ENCODE assay signal across 1 cellular context in the genomic region with DNA sequence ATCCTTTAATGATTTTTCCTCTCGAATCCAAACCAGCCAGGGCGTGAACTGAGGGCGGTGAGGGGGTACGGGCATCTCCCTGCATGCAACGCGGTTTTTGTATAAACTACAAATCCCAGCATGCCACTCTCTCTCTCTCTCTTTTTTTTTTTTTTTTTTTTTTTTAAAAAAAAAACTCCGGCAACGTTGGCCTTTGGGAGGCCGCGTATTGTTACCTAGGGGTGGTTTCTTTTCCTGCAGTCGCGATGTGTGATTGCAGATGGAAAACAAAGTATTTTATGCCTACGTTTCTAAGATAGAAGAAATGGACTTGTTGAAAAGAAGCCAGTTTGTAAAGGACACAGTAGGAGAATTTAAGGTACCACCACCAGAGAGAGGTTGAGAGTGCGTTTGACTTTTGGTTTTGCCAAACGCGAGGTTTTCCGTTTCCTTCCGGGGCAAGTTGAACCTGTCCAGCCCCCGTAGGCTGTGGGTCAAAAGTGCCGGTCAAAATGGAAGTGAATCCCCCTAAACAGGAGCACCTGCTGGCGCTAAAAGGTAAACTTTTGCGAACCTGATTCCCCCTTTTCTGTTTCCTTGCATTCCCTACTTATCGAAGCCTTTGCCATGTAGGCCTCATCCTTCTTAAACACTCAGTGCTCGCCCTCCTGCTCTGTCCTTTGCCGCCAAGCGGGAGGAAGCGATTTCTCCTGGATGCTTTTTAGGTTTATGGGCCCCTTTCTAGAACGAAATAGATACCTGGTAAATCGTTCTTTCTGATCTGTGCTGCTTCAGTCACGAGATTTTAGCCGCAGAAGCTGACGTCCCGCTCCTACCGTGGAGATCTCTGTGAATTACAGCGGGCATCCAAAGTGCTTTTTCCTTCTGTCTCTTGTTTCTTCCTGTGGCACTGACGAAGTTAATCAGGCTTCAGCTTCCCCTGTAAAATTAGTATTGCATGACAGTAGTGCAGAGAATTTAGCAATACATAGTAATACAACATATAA.
TF ChIP-seq lines count a peak whose summit lies in the region.

A gene with protein sequence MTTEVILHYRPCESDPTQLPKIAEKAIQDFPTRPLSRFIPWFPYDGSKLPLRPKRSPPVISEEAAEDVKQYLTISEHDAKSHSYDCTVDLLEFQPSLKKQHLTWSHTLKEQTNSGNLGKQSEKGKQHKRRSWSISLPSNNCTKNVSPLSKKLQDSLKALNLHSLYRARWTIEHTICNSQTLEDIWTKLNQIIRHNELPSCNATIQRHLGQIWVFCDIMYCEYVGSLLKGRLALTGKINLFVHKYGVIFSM (plus strand): TSS at position 458 of the 986 bp plus-strand sequence. CDS start 4,561 bp downstream, outside the sequence.
A gene with protein sequence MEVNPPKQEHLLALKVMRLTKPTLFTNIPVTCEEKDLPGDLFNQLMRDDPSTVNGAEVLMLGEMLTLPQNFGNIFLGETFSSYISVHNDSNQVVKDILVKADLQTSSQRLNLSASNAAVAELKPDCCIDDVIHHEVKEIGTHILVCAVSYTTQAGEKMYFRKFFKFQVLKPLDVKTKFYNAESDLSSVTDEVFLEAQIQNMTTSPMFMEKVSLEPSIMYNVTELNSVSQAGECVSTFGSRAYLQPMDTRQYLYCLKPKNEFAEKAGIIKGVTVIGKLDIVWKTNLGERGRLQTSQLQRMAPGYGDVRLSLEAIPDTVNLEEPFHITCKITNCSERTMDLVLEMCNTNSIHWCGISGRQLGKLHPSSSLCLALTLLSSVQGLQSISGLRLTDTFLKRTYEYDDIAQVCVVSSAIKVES (plus strand): TSS at position 458 of the 986 bp plus-strand sequence. CDS start 34 bp downstream, at position 492.

TF ChIP-seq in K562, 482 proteins besides CTCF, POLR2A, EP300 and RAD21 (continued from another document):
- TF ChIP-seq, protein P1, sequence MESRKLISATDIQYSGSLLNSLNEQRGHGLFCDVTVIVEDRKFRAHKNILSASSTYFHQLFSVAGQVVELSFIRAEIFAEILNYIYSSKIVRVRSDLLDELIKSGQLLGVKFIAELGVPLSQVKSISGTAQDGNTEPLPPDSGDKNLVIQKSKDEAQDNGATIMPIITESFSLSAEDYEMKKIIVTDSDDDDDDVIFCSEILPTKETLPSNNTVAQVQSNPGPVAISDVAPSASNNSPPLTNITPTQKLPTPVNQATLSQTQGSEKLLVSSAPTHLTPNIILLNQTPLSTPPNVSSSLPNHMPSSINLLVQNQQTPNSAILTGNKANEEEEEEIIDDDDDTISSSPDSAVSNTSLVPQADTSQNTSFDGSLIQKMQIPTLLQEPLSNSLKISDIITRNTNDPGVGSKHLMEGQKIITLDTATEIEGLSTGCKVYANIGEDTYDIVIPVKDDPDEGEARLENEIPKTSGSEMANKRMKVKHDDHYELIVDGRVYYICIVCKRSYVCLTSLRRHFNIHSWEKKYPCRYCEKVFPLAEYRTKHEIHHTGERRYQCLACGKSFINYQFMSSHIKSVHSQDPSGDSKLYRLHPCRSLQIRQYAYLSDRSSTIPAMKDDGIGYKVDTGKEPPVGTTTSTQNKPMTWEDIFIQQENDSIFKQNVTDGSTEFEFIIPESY (CRISPR knock-in tag; IDR thresholded peaks at IDR 0.05) = no peak
- TF ChIP-seq TGIF2 (CRISPR knock-in tag; IDR thresholded peaks at IDR 0.05) (no peak), ZNF24 (IDR thresholded peaks at IDR 0.05) (no peak), CEBPG (CRISPR knock-in tag; IDR thresholded peaks at IDR 0.05) (no peak), CEBPG (tag; conservative IDR thresholded peaks at IDR 0.05 in 1 of 2, IDR thresholded peaks at IDR 0.05 in 1 of 2) (no peak), ADNP (tag; IDR thresholded peaks at IDR 0.05) (no peak), SMAD3 (CRISPR knock-in tag; conservative IDR thresholded peaks at IDR 0.05) (peak; percentile 60; the same call in 1 of the 2 replicates), SNRNP70 (optimal IDR thresholded peaks at IDR 0.05; ENCODE audit: low read depth, low read length) (no peak), ATF1 (CRISPR knock-in tag; IDR thresholded peaks at IDR 0.05) (no peak), ATF1 (tag; IDR thresholded peaks at IDR 0.05) (peak; percentile 67), ETV1 (tag; conservative IDR thresholded peaks at IDR 0.05; ENCODE audit: low read depth) (peak; percentile 63), CHD1 (IDR thresholded peaks at IDR 0.05; ENCODE audit: low read length) (no peak), SP2 (IDR thresholded peaks at IDR 0.05; ENCODE audit: extremely low read depth, low read depth, low read length, poor library complexity, severe bottlenecking) (no peak), BHLHE40 (IDR thresholded peaks at IDR 0.05; ENCODE audit: low read length) (no peak; the same call in 1 of the 2 replicates), ESRRA (IDR thresholded peaks at IDR 0.05; ENCODE audit: borderline replicate concordance, low read depth) (peak; percentile 59), CCAR2 (IDR thresholded peaks at IDR 0.05; ENCODE audit: low read depth, low read length) (no peak), NR3C1 (CRISPR knock-in tag; IDR thresholded peaks at IDR 0.05) (no peak), DPF2 (IDR thresholded peaks at IDR 0.05) (no peak)
- TF ChIP-seq, protein P2, sequence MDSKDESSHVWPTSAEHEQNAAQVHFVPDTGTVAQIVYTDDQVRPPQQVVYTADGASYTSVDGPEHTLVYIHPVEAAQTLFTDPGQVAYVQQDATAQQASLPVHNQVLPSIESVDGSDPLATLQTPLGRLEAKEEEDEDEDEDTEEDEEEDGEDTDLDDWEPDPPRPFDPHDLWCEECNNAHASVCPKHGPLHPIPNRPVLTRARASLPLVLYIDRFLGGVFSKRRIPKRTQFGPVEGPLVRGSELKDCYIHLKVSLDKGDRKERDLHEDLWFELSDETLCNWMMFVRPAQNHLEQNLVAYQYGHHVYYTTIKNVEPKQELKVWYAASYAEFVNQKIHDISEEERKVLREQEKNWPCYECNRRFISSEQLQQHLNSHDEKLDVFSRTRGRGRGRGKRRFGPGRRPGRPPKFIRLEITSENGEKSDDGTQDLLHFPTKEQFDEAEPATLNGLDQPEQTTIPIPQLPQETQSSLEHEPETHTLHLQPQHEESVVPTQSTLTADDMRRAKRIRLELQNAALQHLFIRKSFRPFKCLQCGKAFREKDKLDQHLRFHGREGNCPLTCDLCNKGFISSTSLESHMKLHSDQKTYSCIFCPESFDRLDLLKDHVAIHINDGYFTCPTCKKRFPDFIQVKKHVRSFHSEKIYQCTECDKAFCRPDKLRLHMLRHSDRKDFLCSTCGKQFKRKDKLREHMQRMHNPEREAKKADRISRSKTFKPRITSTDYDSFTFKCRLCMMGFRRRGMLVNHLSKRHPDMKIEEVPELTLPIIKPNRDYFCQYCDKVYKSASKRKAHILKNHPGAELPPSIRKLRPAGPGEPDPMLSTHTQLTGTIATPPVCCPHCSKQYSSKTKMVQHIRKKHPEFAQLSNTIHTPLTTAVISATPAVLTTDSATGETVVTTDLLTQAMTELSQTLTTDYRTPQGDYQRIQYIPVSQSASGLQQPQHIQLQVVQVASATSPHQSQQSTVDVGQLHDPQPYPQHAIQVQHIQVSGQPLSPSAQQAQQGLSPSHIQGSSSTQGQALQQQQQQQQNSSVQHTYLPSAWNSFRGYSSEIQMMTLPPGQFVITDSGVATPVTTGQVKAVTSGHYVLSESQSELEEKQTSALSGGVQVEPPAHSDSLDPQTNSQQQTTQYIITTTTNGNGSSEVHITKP (IDR thresholded peaks at IDR 0.05; ENCODE audit: partially characterized antibody) = peak; percentile 90
- TF ChIP-seq, protein P3, sequence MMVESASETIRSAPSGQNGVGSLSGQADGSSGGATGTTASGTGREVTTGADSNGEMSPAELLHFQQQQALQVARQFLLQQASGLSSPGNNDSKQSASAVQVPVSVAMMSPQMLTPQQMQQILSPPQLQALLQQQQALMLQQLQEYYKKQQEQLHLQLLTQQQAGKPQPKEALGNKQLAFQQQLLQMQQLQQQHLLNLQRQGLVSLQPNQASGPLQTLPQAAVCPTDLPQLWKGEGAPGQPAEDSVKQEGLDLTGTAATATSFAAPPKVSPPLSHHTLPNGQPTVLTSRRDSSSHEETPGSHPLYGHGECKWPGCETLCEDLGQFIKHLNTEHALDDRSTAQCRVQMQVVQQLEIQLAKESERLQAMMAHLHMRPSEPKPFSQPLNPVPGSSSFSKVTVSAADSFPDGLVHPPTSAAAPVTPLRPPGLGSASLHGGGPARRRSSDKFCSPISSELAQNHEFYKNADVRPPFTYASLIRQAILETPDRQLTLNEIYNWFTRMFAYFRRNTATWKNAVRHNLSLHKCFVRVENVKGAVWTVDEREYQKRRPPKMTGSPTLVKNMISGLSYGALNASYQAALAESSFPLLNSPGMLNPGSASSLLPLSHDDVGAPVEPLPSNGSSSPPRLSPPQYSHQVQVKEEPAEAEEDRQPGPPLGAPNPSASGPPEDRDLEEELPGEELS (CRISPR knock-in tag; IDR thresholded peaks at IDR 0.05; ENCODE audit: borderline replicate concordance) = no peak
- TF ChIP-seq, protein P4, sequence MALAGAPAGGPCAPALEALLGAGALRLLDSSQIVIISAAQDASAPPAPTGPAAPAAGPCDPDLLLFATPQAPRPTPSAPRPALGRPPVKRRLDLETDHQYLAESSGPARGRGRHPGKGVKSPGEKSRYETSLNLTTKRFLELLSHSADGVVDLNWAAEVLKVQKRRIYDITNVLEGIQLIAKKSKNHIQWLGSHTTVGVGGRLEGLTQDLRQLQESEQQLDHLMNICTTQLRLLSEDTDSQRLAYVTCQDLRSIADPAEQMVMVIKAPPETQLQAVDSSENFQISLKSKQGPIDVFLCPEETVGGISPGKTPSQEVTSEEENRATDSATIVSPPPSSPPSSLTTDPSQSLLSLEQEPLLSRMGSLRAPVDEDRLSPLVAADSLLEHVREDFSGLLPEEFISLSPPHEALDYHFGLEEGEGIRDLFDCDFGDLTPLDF (CRISPR knock-in tag; IDR thresholded peaks at IDR 0.05) = no peak
- TF ChIP-seq, protein P5, sequence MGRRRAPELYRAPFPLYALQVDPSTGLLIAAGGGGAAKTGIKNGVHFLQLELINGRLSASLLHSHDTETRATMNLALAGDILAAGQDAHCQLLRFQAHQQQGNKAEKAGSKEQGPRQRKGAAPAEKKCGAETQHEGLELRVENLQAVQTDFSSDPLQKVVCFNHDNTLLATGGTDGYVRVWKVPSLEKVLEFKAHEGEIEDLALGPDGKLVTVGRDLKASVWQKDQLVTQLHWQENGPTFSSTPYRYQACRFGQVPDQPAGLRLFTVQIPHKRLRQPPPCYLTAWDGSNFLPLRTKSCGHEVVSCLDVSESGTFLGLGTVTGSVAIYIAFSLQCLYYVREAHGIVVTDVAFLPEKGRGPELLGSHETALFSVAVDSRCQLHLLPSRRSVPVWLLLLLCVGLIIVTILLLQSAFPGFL (CRISPR knock-in tag; IDR thresholded peaks at IDR 0.05) = no peak
- TF ChIP-seq, protein P6, sequence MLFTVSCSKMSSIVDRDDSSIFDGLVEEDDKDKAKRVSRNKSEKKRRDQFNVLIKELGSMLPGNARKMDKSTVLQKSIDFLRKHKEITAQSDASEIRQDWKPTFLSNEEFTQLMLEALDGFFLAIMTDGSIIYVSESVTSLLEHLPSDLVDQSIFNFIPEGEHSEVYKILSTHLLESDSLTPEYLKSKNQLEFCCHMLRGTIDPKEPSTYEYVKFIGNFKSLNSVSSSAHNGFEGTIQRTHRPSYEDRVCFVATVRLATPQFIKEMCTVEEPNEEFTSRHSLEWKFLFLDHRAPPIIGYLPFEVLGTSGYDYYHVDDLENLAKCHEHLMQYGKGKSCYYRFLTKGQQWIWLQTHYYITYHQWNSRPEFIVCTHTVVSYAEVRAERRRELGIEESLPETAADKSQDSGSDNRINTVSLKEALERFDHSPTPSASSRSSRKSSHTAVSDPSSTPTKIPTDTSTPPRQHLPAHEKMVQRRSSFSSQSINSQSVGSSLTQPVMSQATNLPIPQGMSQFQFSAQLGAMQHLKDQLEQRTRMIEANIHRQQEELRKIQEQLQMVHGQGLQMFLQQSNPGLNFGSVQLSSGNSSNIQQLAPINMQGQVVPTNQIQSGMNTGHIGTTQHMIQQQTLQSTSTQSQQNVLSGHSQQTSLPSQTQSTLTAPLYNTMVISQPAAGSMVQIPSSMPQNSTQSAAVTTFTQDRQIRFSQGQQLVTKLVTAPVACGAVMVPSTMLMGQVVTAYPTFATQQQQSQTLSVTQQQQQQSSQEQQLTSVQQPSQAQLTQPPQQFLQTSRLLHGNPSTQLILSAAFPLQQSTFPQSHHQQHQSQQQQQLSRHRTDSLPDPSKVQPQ (CRISPR knock-in tag; IDR thresholded peaks at IDR 0.05; ENCODE audit: borderline replicate concordance) = no peak
